ENCODE assay signal across 1 cellular context in genomic region chr7:116630357-116630756, GRCh38.
TF ChIP-seq lines count a peak whose summit lies in the region.

No MANE protein-coding gene starts in this region.

TF ChIP-seq in SK-N-SH, 30 proteins besides CTCF, POLR2A, EP300 and RAD21 (continued from another document):
- TF ChIP-seq, protein P1, sequence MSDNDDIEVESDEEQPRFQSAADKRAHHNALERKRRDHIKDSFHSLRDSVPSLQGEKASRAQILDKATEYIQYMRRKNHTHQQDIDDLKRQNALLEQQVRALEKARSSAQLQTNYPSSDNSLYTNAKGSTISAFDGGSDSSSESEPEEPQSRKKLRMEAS (IDR thresholded peaks at IDR 0.05; ENCODE audit: low read depth) = no peak
- no peak for TF ChIP-seq NFIC (IDR thresholded peaks at IDR 0.05; ENCODE audit: borderline replicate concordance)
- no peak for TF ChIP-seq SIN3A (IDR thresholded peaks at IDR 0.05; ENCODE audit: borderline replicate concordance, low read depth, low read length)
- TF ChIP-seq SMC3 (IDR thresholded peaks at IDR 0.05; ENCODE audit: low read depth, low read length) = no peak
- no peak for TF ChIP-seq RXRA (IDR thresholded peaks at IDR 0.05; ENCODE audit: borderline replicate concordance, low read depth)
- no peak for TF ChIP-seq FOXJ3 (CRISPR knock-in tag; IDR thresholded peaks at IDR 0.05)
- no peak for TF ChIP-seq TCF12 (IDR thresholded peaks at IDR 0.05)
- TF ChIP-seq CHD2 (IDR thresholded peaks at IDR 0.05; ENCODE audit: low read length, partially characterized antibody) = no peak
- TF ChIP-seq FOXM1 (IDR thresholded peaks at IDR 0.05; ENCODE audit: low read depth) = no peak
